15 cellular contexts compared by ENCODE assay signal in genomic region chr1:183588827-183589226, GRCh38. TPM values are rescaled to one million over a fixed set of nuclear protein-coding genes. Genes with fewer than 3 reads are reported as not detected.
DNase-seq lines count a peak whose midpoint lies in the region; ATAC-seq and TF ChIP-seq lines count a peak whose summit lies in the region.
"Had no signal": no experiment of that assay in that cellular context is flagged by ENCODE, and none has a peak within 500 bp of the region (broad histone marks: within the 10 kb centered on the region; RNA-seq: fewer than 3 reads in every experiment).

No MANE protein-coding gene starts in this region.

- intact Hi-C loops in activated naive CD4-positive, alpha-beta T cell treated with anti-CD3 and anti-CD28 coated beads for 36 hours (cut with micrococcal nuclease), result no loop called here
- intact Hi-C loops in left colon (cut with DNase I, micrococcal nuclease), result no loop called here
- intact Hi-C loops in testis (cut with DNase I; ENCODE audit: low total_unique reads), result no loop called here

- H3K27me3 Mint-ChIP-seq in activated naive CD4-positive, alpha-beta T cell treated with anti-CD3 and anti-CD28 coated beads for 36 hours (ENCODE audit: low read depth), result no peaks in the 10 kb centered on the region
- H3K27me3 Mint-ChIP-seq in T-helper 17 cell, result peaks cover 9% of the 10 kb centered on the region
- peaks cover 0 to 9% (median 0%) of the 10 kb centered on the region in 5 donors for H3K27me3 Mint-ChIP-seq in naive thymus-derived CD8-positive, alpha-beta T cell

- H3K9me3 Mint-ChIP-seq in activated naive CD4-positive, alpha-beta T cell treated with anti-CD3 and anti-CD28 coated beads for 36 hours, result no peaks in the 10 kb centered on the region
- no peaks in the 10 kb centered on the region for H3K9me3 Mint-ChIP-seq in naive thymus-derived CD8-positive, alpha-beta T cell

- H3K4me3 Mint-ChIP-seq in activated naive CD4-positive, alpha-beta T cell treated with anti-CD3 and anti-CD28 coated beads for 36 hours, result peak overlapping the region; percentile 49
- H3K4me3 Mint-ChIP-seq in T-helper 17 cell, result peak overlapping the region; percentile 26
- peak overlapping the region in 2 of 10 donors; percentile 59 to 65 for H3K4me3 Mint-ChIP-seq in naive thymus-derived CD8-positive, alpha-beta T cell

- no peaks in the 10 kb centered on the region for H3K4me1 ChIP-seq in testis

- no peak for TF ChIP-seq POLR2A in testis (IDR thresholded peaks at IDR 0.05)

- H3K27ac ChIP-seq in substantia nigra (ENCODE audit: low read depth, low read length, poor library complexity, severe bottlenecking) (peak overlapping the region; percentile 52), testis (no peak overlapping the region)

- H3K27me3 ChIP-seq in testis, result no peaks in the 10 kb centered on the region

- H3K36me3 Mint-ChIP-seq in activated naive CD4-positive, alpha-beta T cell treated with anti-CD3 and anti-CD28 coated beads for 36 hours (ENCODE audit: low read depth), result no peaks in the 10 kb centered on the region
- peaks cover 7% of the 10 kb centered on the region for H3K36me3 Mint-ChIP-seq in T-helper 17 cell (ENCODE audit: low read depth)
- peaks cover 0 to 4% (median 0%) of the 10 kb centered on the region in 3 donors for H3K36me3 Mint-ChIP-seq in naive thymus-derived CD8-positive, alpha-beta T cell

- no peak overlapping the region for H3K27ac Mint-ChIP-seq in activated naive CD4-positive, alpha-beta T cell treated with anti-CD3 and anti-CD28 coated beads for 36 hours
- peak overlapping the region; percentile 54 for H3K27ac Mint-ChIP-seq in T-helper 17 cell
- H3K27ac Mint-ChIP-seq in naive thymus-derived CD8-positive, alpha-beta T cell, result peak overlapping the region in 3 of 10 donors; percentile 19 to 79 (median 68)

- no peaks in the 10 kb centered on the region for H3K36me3 ChIP-seq in testis (ENCODE audit: low read depth, missing control alignments)

- POLR2A ChIA-PET in naive thymus-derived CD8-positive, alpha-beta T cell (lab: Charles Lee), result no interaction called here

- CTCF ChIA-PET in activated naive CD4-positive, alpha-beta T cell treated with anti-CD3 and anti-CD28 coated beads for 36 hours (lab: Charles Lee), result interaction anchor here (0.6 kb wide), 1 partner anchor 9 kb away, joined by 3 read pairs; no protein-coding TSS in a partner anchor

- ATAC-seq in T-helper 17 cell (no peak), left colon (peak; percentile 92)
- no peak for ATAC-seq in naive thymus-derived CD8-positive, alpha-beta T cell

- H3K9me3 ChIP-seq in T-helper 17 cell (ENCODE audit: control insufficient read depth, low read length, poor library complexity, severe bottlenecking) (no peaks in the 10 kb centered on the region), testis (no peaks in the 10 kb centered on the region)

- peaks cover 42% of the 10 kb centered on the region for H3K4me1 Mint-ChIP-seq in activated naive CD4-positive, alpha-beta T cell treated with anti-CD3 and anti-CD28 coated beads for 36 hours (ENCODE audit: low read depth)
- H3K4me1 Mint-ChIP-seq in T-helper 17 cell, result peaks cover 40% of the 10 kb centered on the region
- peaks cover 5 to 50% (median 9%) of the 10 kb centered on the region in 4 donors for H3K4me1 Mint-ChIP-seq in naive thymus-derived CD8-positive, alpha-beta T cell

- peak; percentile 20 for DNase-seq in activated naive CD4-positive, alpha-beta T cell treated with anti-CD3 and anti-CD28 coated beads for 36 hours
- no peak for DNase-seq in activated naive CD4-positive, alpha-beta T cell treated with Interleukin-2 at 50 U/mL for 16 hours
- no peak for DNase-seq in T-helper 17 cell
- DNase-seq in left colon, result peak; percentile 25 to 49
- DNase-seq in substantia nigra (lab: John Stamatoyannopoulos, UW), result peak in 20 of 49 donors; percentile 24 to 60 (median 39)
- DNase-seq in ecto neural progenitor cell (ENCODE audit: low spot score), result no peak
- no peak for DNase-seq in testis
- no peak for DNase-seq in naive thymus-derived CD8-positive, alpha-beta T cell
- DNase-seq: activated T-cell treated with anti-CD3 and anti-CD28 coated beads, Interleukin-2, amount 50 U/mL, for 48 hours; central memory CD4-positive, alpha-beta T cell; foreskin melanocyte; NCI-H1105 treated with DMSO at 0.1 percent for 48 hours; stimulated activated CD4-positive, alpha-beta T cell treated with anti-CD3 and anti-CD28 coated beads, Interleukin-15, amount 100 ng/mL, for 24 hours; stimulated activated naive CD4-positive, alpha-beta T cell treated with Interleukin-2 at 50 U/mL for 16 hours had no signal

- no peak for TF ChIP-seq CTCF in testis (IDR thresholded peaks at IDR 0.05)

- H3K4me3 ChIP-seq in testis, result no peak overlapping the region

RNA-seq across cellular contexts. Expression of gene NCF2, which starts 1.4 kb away (rescaled TPM):
- total RNA-seq in activated naive CD4-positive, alpha-beta T cell treated with anti-CD3 and anti-CD28 coated beads for 36 hours, result 10 to 100 TPM; 14.0 to 14.3 TPM
- total RNA-seq in T-helper 17 cell (10 to 100 TPM in 1 of 2 donors, 1 to 10 TPM in 1; 2.7 to 14.7 TPM), left colon (1 to 10 TPM; 3.1 to 7.0 TPM), testis (1 to 10 TPM; 1.3 to 3.7 TPM)
- polyA plus RNA-seq in testis (ENCODE audit: insufficient read depth, low read depth, low replicate concordance), result 7.8 TPM
- under 1 TPM; 0.91 to 0.99 TPM for total RNA-seq in naive thymus-derived CD8-positive, alpha-beta T cell
- polyA plus RNA-seq in naive thymus-derived CD8-positive, alpha-beta T cell, result 1 to 10 TPM in 2 of 3 donors, not detected in 1; 1.2 to 3.4 TPM
- total RNA-seq: myocyte had no signal

RNA-seq across cellular contexts. Expression of gene ARPC5, which starts 46.8 kb away (rescaled TPM):
- total RNA-seq in activated naive CD4-positive, alpha-beta T cell treated with anti-CD3 and anti-CD28 coated beads for 36 hours, result 100 to 1,000 TPM; 162 to 164 TPM
- total RNA-seq in T-helper 17 cell (10 to 100 TPM; 62.1 to 69.4 TPM), left colon (100 to 1,000 TPM; 153 to 169 TPM), testis (10 to 100 TPM; 55.8 to 66.6 TPM)
- 136 TPM for polyA plus RNA-seq in testis (ENCODE audit: insufficient read depth, low read depth, low replicate concordance)
- 100 to 1,000 TPM in 1 of 2 experiments, 10 to 100 TPM in 1; 99.6 to 102 TPM for total RNA-seq in naive thymus-derived CD8-positive, alpha-beta T cell
- 100 to 1,000 TPM; 400 to 556 (median 509) TPM for polyA plus RNA-seq in naive thymus-derived CD8-positive, alpha-beta T cell

Comparison
In these comparisons a context has a peak if more than half of its experiments do, and no peak if none do; other contexts are left out.
1. DNase-seq: peak in activated naive CD4-positive, alpha-beta T cell treated with anti-CD3 and anti-CD28 coated beads for 36 hours (single experiment) and left colon (2 of 2); none in activated naive CD4-positive, alpha-beta T cell treated with Interleukin-2 at 50 U/mL for 16 hours (single experiment), T-helper 17 cell (0 of 3), ecto neural progenitor cell (single experiment), testis (single experiment) and naive thymus-derived CD8-positive, alpha-beta T cell (0 of 10).